Comparison of ENCODE assay signal across 8 cellular contexts in the genomic region with DNA sequence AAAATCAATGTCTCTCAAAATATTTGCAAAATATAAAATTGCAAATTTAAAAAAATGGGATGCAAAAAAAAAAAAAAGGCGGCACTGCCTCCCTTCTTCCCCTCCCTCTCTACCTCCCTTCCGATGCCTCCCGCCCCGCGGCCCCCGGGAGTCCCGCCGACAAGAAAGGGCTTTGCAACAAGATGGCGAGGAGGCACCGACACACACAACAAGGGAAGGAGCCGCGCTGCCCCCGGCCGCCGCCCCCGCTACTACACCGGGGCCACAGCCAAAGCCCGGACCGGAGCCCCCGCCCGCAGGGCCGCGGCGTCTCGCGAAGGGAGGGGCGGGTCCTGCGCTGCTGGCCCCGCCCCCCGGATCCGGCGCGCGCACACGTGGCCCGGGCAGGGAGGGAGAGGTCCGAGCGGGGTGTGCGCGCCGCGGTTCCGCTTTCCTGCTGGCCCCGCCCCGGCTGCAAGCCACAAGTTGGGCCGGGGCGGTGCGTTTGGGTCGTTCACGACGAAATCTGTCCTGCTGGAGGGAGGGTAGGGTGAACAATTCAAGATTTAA. TPM values are rescaled to one million over a fixed set of nuclear protein-coding genes. Genes with fewer than 3 reads are reported as not detected.
A peak's percentile ranks its signal among the peaks of the same experiment; 100 is the strongest.
DNase-seq lines count a peak whose midpoint lies in the region; ATAC-seq and TF ChIP-seq lines count a peak whose summit lies in the region.

A gene with protein sequence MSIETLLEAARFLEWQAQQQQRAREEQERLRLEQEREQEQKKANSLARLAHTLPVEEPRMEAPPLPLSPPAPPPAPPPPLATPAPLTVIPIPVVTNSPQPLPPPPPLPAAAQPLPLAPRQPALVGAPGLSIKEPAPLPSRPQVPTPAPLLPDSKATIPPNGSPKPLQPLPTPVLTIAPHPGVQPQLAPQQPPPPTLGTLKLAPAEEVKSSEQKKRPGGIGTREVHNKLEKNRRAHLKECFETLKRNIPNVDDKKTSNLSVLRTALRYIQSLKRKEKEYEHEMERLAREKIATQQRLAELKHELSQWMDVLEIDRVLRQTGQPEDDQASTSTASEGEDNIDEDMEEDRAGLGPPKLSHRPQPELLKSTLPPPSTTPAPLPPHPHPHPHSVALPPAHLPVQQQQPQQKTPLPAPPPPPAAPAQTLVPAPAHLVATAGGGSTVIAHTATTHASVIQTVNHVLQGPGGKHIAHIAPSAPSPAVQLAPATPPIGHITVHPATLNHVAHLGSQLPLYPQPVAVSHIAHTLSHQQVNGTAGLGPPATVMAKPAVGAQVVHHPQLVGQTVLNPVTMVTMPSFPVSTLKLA (minus strand): TSS at position 184 of the 549 bp plus-strand sequence. CDS start 348 bp downstream, outside the sequence.

- POLR2A ChIA-PET in OCI-LY7 (lab: Charles Lee), result interaction anchor here (3.0 kb wide), 1 partner anchor 9 kb away, joined by 17 read pairs; no protein-coding TSS in a partner anchor

- H3K9me3 ChIP-seq in OCI-LY7 (ENCODE audit: low read length), result no peaks in the 10 kb centered on the region
- H3K9me3 ChIP-seq in mucosa of stomach (ENCODE audit: control insufficient read depth, low read length), result no peaks in the 10 kb centered on the region

- peak within 1 kb of the TSS; percentile 99 for H3K9ac ChIP-seq in mucosa of stomach (ENCODE audit: low read length)

- TF ChIP-seq CTCF in OCI-LY7 (conservative IDR thresholded peaks at IDR 0.05; ENCODE audit: low read length), result no peak
- TF ChIP-seq CTCF in epithelial cell of proximal tubule (conservative IDR thresholded peaks at IDR 0.05; ENCODE audit: low read depth, low read length), result no peak

- no peaks in the 10 kb centered on the region for H3K9me2 ChIP-seq in OCI-LY7 (ENCODE audit: insufficient read depth, low read length)

- no peaks in the 10 kb centered on the region for H3K27me3 ChIP-seq in mucosa of stomach (ENCODE audit: control insufficient read depth, insufficient read depth, low read length)

- intact Hi-C loops in OCI-LY7 (cut with micrococcal nuclease; ENCODE audit: unreplicated experiment), result loop anchor here (1.0 to 5.0 kb wide), 6 partner anchors 9 to 684 kb away; a partner anchor contains a TSS

- H2AFZ ChIP-seq in OCI-LY7 (ENCODE audit: low read length), result peak within 1 kb of the TSS; percentile 65; the same call in 1 of the 2 replicates

- peak; percentile 35 for ATAC-seq in GM21515 (IDR thresholded peaks at IDR 0.05; ENCODE audit: unreplicated experiment)

- H3K4me2 ChIP-seq in OCI-LY7 (ENCODE audit: low read length), result peak within 1 kb of the TSS; percentile 98

- BruUV-seq in OCI-LY7 (replicated peaks; lab: Mats Ljungman, UMichigan), result no TSS peak

- DNase-seq in D341Med (ENCODE audit: low spot score), result peak; percentile 85
- DNase-seq in HuH-7.5 (ENCODE audit: low spot score), result peak; percentile 87
- DNase-seq in OCI-LY7 (ENCODE audit: low spot score), result peak; percentile 95
- peak; percentile 95 for DNase-seq in activated T-cell treated with anti-CD3 and anti-CD28 coated beads for 48 hours (ENCODE audit: low read depth)
- no peak for DNase-seq in epithelial cell of proximal tubule (ENCODE audit: low read depth)
- peak; percentile 81 to 91 for DNase-seq in stimulated activated CD8-positive, alpha-beta memory T cell treated with anti-CD3 and anti-CD28 coated beads, Interleukin-4, amount 100 ng/mL, for 4 hours (ENCODE audit: low read depth in 2 of 2, low spot score in 1 of 2)

- H3K27ac ChIP-seq in OCI-LY7 (ENCODE audit: low read depth, low read length, poor library complexity, severe bottlenecking), result peak within 1 kb of the TSS; percentile 82

- H3K36me3 ChIP-seq in OCI-LY7 (ENCODE audit: insufficient read depth, low read length) (no peaks in the 10 kb centered on the region), mucosa of stomach (ENCODE audit: control insufficient read depth, insufficient read depth, low read length) (no peaks in the 10 kb centered on the region)

- H3K79me2 ChIP-seq in OCI-LY7 (ENCODE audit: insufficient read depth, low read depth, low read length), result no peaks in the 10 kb centered on the region

- H3K4me3 ChIP-seq in OCI-LY7 (ENCODE audit: low read depth, low read length, poor library complexity, severe bottlenecking), result peak within 1 kb of the TSS; percentile 81
- H3K4me3 ChIP-seq in epithelial cell of proximal tubule (ENCODE audit: low read depth, low read length), result peak within 1 kb of the TSS; percentile 86
- H3K4me3 ChIP-seq in mucosa of stomach (ENCODE audit: low read length), result peak within 1 kb of the TSS; percentile 99

- CTCF ChIA-PET in OCI-LY7 (lab: Charles Lee; ENCODE audit: unreplicated experiment), result no interaction called here

- H3K4me1 ChIP-seq in OCI-LY7 (ENCODE audit: insufficient read depth, low read length, poor library complexity, severe bottlenecking) (peaks cover 34% of the 10 kb centered on the region), mucosa of stomach (ENCODE audit: control insufficient read depth, insufficient read depth, low read length) (peaks cover 71% of the 10 kb centered on the region)

- H4K20me1 ChIP-seq in OCI-LY7 (ENCODE audit: insufficient read depth, low read length), result no peaks in the 10 kb centered on the region

RNA-seq across cellular contexts. Expression of the gene that starts here (rescaled TPM):
- total RNA-seq in OCI-LY7 (2014; rRNA removed; shearing (Covaris generic)), result 17.7 and 22.2 TPM in 2 replicates
- total RNA-seq in OCI-LY7 (2022) (58.7 and 60.0 TPM in 2 replicates), epithelial cell of proximal tubule (3.5 and 9.0 TPM in 2 replicates)
